Comparison of ENCODE assay signal across 1 cellular context in the genomic region with DNA sequence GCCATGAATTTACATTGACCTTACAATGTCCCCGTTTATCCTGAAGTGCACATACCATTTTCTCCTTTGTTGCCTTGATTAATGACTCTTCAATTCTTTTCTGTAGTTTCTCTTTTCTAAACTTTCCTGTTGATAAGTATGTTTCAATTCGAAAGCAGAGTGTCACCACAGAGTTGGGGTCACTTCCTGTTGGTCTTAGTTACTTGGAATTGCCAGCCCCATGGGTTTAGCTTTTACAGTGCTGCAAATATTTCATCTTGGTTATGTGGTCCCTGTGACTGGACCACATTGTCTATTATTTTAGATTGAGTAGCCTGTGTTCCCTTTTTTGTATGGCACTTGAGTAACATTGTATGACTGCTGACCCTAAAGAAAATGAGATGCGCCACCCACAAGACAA.
TF ChIP-seq lines count a peak whose summit lies in the region.

No MANE protein-coding gene starts in this region.

TF ChIP-seq in GM23338, 12 proteins besides CTCF, POLR2A, EP300 and RAD21 (continued from another document):
- TF ChIP-seq, protein P1, sequence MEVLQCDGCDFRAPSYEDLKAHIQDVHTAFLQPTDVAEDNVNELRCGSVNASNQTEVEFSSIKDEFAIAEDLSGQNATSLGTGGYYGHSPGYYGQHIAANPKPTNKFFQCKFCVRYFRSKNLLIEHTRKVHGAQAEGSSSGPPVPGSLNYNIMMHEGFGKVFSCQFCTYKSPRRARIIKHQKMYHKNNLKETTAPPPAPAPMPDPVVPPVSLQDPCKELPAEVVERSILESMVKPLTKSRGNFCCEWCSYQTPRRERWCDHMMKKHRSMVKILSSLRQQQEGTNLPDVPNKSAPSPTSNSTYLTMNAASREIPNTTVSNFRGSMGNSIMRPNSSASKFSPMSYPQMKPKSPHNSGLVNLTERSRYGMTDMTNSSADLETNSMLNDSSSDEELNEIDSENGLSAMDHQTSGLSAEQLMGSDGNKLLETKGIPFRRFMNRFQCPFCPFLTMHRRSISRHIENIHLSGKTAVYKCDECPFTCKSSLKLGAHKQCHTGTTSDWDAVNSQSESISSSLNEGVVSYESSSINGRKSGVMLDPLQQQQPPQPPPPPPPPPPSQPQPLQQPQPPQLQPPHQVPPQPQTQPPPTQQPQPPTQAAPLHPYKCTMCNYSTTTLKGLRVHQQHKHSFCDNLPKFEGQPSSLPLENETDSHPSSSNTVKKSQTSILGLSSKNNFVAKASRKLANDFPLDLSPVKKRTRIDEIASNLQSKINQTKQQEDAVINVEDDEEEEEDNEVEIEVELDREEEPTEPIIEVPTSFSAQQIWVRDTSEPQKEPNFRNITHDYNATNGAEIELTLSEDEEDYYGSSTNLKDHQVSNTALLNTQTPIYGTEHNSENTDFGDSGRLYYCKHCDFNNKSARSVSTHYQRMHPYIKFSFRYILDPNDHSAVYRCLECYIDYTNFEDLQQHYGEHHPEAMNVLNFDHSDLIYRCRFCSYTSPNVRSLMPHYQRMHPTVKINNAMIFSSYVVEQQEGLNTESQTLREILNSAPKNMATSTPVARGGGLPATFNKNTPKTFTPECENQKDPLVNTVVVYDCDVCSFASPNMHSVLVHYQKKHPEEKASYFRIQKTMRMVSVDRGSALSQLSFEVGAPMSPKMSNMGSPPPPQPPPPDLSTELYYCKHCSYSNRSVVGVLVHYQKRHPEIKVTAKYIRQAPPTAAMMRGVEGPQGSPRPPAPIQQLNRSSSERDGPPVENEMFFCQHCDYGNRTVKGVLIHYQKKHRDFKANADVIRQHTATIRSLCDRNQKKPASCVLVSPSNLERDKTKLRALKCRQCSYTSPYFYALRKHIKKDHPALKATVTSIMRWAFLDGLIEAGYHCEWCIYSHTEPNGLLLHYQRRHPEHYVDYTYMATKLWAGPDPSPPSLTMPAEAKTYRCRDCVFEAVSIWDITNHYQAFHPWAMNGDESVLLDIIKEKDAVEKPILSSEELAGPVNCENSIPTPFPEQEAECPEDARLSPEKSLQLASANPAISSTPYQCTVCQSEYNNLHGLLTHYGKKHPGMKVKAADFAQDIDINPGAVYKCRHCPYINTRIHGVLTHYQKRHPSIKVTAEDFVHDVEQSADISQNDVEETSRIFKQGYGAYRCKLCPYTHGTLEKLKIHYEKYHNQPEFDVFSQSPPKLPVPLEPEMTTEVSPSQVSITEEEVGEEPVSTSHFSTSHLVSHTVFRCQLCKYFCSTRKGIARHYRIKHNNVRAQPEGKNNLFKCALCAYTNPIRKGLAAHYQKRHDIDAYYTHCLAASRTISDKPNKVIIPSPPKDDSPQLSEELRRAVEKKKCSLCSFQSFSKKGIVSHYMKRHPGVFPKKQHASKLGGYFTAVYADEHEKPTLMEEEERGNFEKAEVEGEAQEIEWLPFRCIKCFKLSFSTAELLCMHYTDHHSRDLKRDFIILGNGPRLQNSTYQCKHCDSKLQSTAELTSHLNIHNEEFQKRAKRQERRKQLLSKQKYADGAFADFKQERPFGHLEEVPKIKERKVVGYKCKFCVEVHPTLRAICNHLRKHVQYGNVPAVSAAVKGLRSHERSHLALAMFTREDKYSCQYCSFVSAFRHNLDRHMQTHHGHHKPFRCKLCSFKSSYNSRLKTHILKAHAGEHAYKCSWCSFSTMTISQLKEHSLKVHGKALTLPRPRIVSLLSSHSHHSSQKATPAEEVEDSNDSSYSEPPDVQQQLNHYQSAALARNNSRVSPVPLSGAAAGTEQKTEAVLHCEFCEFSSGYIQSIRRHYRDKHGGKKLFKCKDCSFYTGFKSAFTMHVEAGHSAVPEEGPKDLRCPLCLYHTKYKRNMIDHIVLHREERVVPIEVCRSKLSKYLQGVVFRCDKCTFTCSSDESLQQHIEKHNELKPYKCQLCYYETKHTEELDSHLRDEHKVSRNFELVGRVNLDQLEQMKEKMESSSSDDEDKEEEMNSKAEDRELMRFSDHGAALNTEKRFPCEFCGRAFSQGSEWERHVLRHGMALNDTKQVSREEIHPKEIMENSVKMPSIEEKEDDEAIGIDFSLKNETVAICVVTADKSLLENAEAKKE (CRISPR knock-in tag; IDR thresholded peaks at IDR 0.05) = no peak
- TF ChIP-seq JUNB (IDR thresholded peaks at IDR 0.05; ENCODE audit: unreplicated experiment) = no peak
- no peak for TF ChIP-seq ZNF114 (CRISPR knock-in tag; IDR thresholded peaks at IDR 0.05)
- no peak for TF ChIP-seq EZH2phosphoT487 (IDR thresholded peaks at IDR 0.05; ENCODE audit: unreplicated experiment)
- TF ChIP-seq EZH2 (IDR thresholded peaks at IDR 0.05; ENCODE audit: low read depth, unreplicated experiment) = no peak
- no peak for TF ChIP-seq NANOG (IDR thresholded peaks at IDR 0.05; ENCODE audit: borderline replicate concordance)
- TF ChIP-seq, protein P2, sequence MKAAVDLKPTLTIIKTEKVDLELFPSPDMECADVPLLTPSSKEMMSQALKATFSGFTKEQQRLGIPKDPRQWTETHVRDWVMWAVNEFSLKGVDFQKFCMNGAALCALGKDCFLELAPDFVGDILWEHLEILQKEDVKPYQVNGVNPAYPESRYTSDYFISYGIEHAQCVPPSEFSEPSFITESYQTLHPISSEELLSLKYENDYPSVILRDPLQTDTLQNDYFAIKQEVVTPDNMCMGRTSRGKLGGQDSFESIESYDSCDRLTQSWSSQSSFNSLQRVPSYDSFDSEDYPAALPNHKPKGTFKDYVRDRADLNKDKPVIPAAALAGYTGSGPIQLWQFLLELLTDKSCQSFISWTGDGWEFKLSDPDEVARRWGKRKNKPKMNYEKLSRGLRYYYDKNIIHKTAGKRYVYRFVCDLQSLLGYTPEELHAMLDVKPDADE (IDR thresholded peaks at IDR 0.05) = no peak
- TF ChIP-seq ZNF331 (CRISPR knock-in tag; IDR thresholded peaks at IDR 0.05; ENCODE audit: low read depth) = no peak
- TF ChIP-seq STAT1 (IDR thresholded peaks at IDR 0.05; ENCODE audit: unreplicated experiment) = no peak
- no peak for TF ChIP-seq POLR2AphosphoS5 (IDR thresholded peaks at IDR 0.05; ENCODE audit: low read depth)
